Comparison of ENCODE assay signal across 1 cellular context in the genomic region with DNA sequence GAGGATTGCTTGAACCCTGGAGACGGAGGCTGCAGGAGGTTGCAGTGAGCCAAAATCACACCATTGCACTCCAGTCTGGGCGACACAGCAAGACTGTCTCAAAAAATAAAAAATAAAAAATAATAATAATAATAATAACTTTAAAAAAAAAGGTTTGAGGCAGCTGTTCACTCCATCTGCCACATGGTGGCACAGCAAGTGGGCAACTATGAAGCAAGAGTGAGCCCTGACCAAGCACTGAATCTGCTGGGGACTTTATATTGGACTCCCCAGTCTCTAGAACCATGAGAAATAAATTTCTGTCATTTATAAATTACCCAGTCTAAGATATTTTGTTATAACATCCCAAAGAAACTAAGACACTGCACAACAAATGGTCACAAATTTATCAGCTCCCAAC.
A peak's percentile ranks its signal among the peaks of the same experiment; 100 is the strongest.
TF ChIP-seq lines count a peak whose summit lies in the region.

No MANE protein-coding gene starts in this region.

TF ChIP-seq in K562, 482 proteins besides CTCF, POLR2A, EP300 and RAD21 (continued from another document):
- TF ChIP-seq CEBPG (CRISPR knock-in tag; IDR thresholded peaks at IDR 0.05) (peak; percentile 31; the same call in 1 of the 2 replicates), CEBPG (tag; conservative IDR thresholded peaks at IDR 0.05 in 1 of 2, IDR thresholded peaks at IDR 0.05 in 1 of 2) (no peak)
